In genomic region chr4:1191621-1192020, GRCh38 we compare ENCODE assay signal across 1 cellular context.
TF ChIP-seq lines count a peak whose summit lies in the region.

No MANE protein-coding gene starts in this region.

TF ChIP-seq in liver, 16 proteins besides CTCF, POLR2A, EP300 and RAD21 (continued from another document):
- TF ChIP-seq RXRA (IDR thresholded peaks at IDR 0.05) (no peak), REST (IDR thresholded peaks at IDR 0.05) (no peak), ATF3 (IDR thresholded peaks at IDR 0.05) (no peak), FOXA2 (IDR thresholded peaks at IDR 0.05) (no peak), EGR1 (IDR thresholded peaks at IDR 0.05; ENCODE audit: low read depth in 2 of 2) (no peak), FOXA1 (IDR thresholded peaks at IDR 0.05) (no peak), NR2F2 (IDR thresholded peaks at IDR 0.05) (no peak), TAF1 (conservative IDR thresholded peaks at IDR 0.05) (no peak), SP1 (IDR thresholded peaks at IDR 0.05) (no peak)
- TF ChIP-seq, protein P1, sequence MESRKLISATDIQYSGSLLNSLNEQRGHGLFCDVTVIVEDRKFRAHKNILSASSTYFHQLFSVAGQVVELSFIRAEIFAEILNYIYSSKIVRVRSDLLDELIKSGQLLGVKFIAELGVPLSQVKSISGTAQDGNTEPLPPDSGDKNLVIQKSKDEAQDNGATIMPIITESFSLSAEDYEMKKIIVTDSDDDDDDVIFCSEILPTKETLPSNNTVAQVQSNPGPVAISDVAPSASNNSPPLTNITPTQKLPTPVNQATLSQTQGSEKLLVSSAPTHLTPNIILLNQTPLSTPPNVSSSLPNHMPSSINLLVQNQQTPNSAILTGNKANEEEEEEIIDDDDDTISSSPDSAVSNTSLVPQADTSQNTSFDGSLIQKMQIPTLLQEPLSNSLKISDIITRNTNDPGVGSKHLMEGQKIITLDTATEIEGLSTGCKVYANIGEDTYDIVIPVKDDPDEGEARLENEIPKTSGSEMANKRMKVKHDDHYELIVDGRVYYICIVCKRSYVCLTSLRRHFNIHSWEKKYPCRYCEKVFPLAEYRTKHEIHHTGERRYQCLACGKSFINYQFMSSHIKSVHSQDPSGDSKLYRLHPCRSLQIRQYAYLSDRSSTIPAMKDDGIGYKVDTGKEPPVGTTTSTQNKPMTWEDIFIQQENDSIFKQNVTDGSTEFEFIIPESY (IDR thresholded peaks at IDR 0.05): no peak
- TF ChIP-seq, protein P2, sequence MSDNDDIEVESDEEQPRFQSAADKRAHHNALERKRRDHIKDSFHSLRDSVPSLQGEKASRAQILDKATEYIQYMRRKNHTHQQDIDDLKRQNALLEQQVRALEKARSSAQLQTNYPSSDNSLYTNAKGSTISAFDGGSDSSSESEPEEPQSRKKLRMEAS (IDR thresholded peaks at IDR 0.05): no peak
